Comparison of ENCODE assay signal across 1 cellular context in genomic region chr10:97648557-97649404, GRCh38.
TF ChIP-seq lines count a peak whose summit lies in the region.

No MANE protein-coding gene starts in this region.

TF ChIP-seq in K562, 482 proteins besides CTCF, POLR2A, EP300 and RAD21 (continued from another document and continues in another):
- TF ChIP-seq ZBTB40 (IDR thresholded peaks at IDR 0.05) (no peak), ZBTB40 (CRISPR knock-in tag; IDR thresholded peaks at IDR 0.05) (no peak), HDAC3 (IDR thresholded peaks at IDR 0.05; ENCODE audit: borderline replicate concordance, partially characterized antibody) (no peak), ETV1 (tag; conservative IDR thresholded peaks at IDR 0.05; ENCODE audit: low read depth) (peak; percentile 55), NR3C1 (CRISPR knock-in tag; IDR thresholded peaks at IDR 0.05) (no peak), ETV5 (CRISPR knock-in tag; IDR thresholded peaks at IDR 0.05; ENCODE audit: low read depth) (peak; percentile 64; the same call in 1 of the 2 replicates), TBL1XR1 (IDR thresholded peaks at IDR 0.05; ENCODE audit: low read length in 2 of 2) (no peak; a peak in 1 of 4 replicates), XRCC4 (IDR thresholded peaks at IDR 0.05; ENCODE audit: extremely low read depth, insufficient read depth, insufficient read length) (no peak), PRDM10 (IDR thresholded peaks at IDR 0.05; ENCODE audit: partially characterized antibody) (no peak), GTF2A2 (tag; IDR thresholded peaks at IDR 0.05) (no peak), AFF1 (IDR thresholded peaks at IDR 0.05; ENCODE audit: low read depth in 1 of 2, partially characterized antibody in 2 of 2) (peak in 1 of 2 experiments; percentile 57), FOXK2 (conservative IDR thresholded peaks at IDR 0.05 in 1 of 2, IDR thresholded peaks at IDR 0.05 in 1 of 2; ENCODE audit: low read depth in 2 of 2) (no peak; a peak in 2 of 4 replicates), LEF1 (IDR thresholded peaks at IDR 0.05) (peak; percentile 55; the same call in 1 of the 2 replicates), RBM14 (IDR thresholded peaks at IDR 0.05; ENCODE audit: borderline replicate concordance, insufficient read depth, low read depth, low read length) (no peak), ETS1 (conservative IDR thresholded peaks at IDR 0.05; ENCODE audit: control insufficient read depth, low read depth, low read length) (no peak), SPI1 (IDR thresholded peaks at IDR 0.05; ENCODE audit: borderline replicate concordance, low read depth, low read length) (no peak), REST (CRISPR knock-in tag; IDR thresholded peaks at IDR 0.05; ENCODE audit: low read depth) (no peak), EZH2 (IDR thresholded peaks at IDR 0.05; ENCODE audit: borderline replicate concordance, low read depth, low read length) (no peak), ADNP (tag; IDR thresholded peaks at IDR 0.05) (no peak), HBP1 (CRISPR knock-in tag; IDR thresholded peaks at IDR 0.05) (no peak), FOSL1 (tag; conservative IDR thresholded peaks at IDR 0.05) (peak; percentile 92), CEBPZ (IDR thresholded peaks at IDR 0.05; ENCODE audit: borderline replicate concordance, low read depth, low read length) (no peak), HDAC6 (IDR thresholded peaks at IDR 0.05; ENCODE audit: low read depth, low read length) (no peak), CBFB (CRISPR knock-in tag; IDR thresholded peaks at IDR 0.05) (no peak), HDAC1 (IDR thresholded peaks at IDR 0.05) (peak in 1 of 2 experiments; percentile 33; a peak in 1 of 4 replicates)
